ENCODE assay signal across 21 cellular contexts in genomic region chr6:16691328-16691727, GRCh38.
DNase-seq lines count a peak whose midpoint lies in the region; ATAC-seq and TF ChIP-seq lines count a peak whose summit lies in the region.
"Had no signal": no experiment of that assay in that cellular context is flagged by ENCODE, and none has a peak within 500 bp of the region (broad histone marks: within the 10 kb centered on the region; RNA-seq: fewer than 3 reads in every experiment).

No MANE protein-coding gene starts in this region.

- H3K27ac ChIP-seq in lower lobe of right lung: no peak overlapping the region
- H3K27ac ChIP-seq: 22Rv1, ascending aorta, Peyer's patch, sigmoid colon, transverse colon had no signal

- no peak overlapping the region for H3K4me3 ChIP-seq in lower lobe of right lung
- H3K4me3 ChIP-seq: ascending aorta, dorsolateral prefrontal cortex, heart right ventricle, Peyer's patch, sigmoid colon, transverse colon had no signal

- no peaks in the 10 kb centered on the region for H3K27me3 ChIP-seq in lower lobe of right lung (ENCODE audit: low read depth)
- H3K27me3 ChIP-seq: ascending aorta, dorsolateral prefrontal cortex, heart right ventricle, Peyer's patch, sigmoid colon, transverse colon had no signal

- CTCF ChIA-PET in activated CD4-positive, alpha-beta memory T cell treated with anti-CD3 and anti-CD28 coated beads for 36 hours (lab: Charles Lee): interaction anchor here (1.0 to 5.6 kb wide), 8 partner anchors 8 to 180 kb away, joined by 3 to 38 read pairs (median 5); partner anchors contain the start of gene ATXN1

- H3K36me3 Mint-ChIP-seq in T-helper 1 cell treated with Interleukin-12 subunit alpha and Interleukin-12 subunit beta and Interleukin-4 antibody, amounts not matched to agents 30 μg/mL and 1 μg/mL, for 36 hours (ENCODE audit: low read depth): peaks cover 29% of the 10 kb centered on the region
- peaks cover 6% of the 10 kb centered on the region for H3K36me3 Mint-ChIP-seq in activated CD4-positive, alpha-beta memory T cell treated with anti-CD3 and anti-CD28 coated beads for 36 hours
- H3K36me3 Mint-ChIP-seq in effector memory CD8-positive, alpha-beta T cell (ENCODE audit: insufficient read depth): peaks cover 10% of the 10 kb centered on the region

- H3K27me3 Mint-ChIP-seq in T-helper 1 cell treated with Interleukin-12 subunit alpha and Interleukin-12 subunit beta and Interleukin-4 antibody, amounts not matched to agents 30 μg/mL and 1 μg/mL, for 36 hours (ENCODE audit: low read depth): no peaks in the 10 kb centered on the region
- no peaks in the 10 kb centered on the region for H3K27me3 Mint-ChIP-seq in activated CD4-positive, alpha-beta memory T cell treated with anti-CD3 and anti-CD28 coated beads for 36 hours
- no peaks in the 10 kb centered on the region for H3K27me3 Mint-ChIP-seq in effector memory CD8-positive, alpha-beta T cell

- peaks cover 4% of the 10 kb centered on the region for H3K9me3 Mint-ChIP-seq in T-helper 1 cell treated with Interleukin-12 subunit alpha and Interleukin-12 subunit beta and Interleukin-4 antibody, amounts not matched to agents 30 μg/mL and 1 μg/mL, for 36 hours
- H3K9me3 Mint-ChIP-seq in activated CD4-positive, alpha-beta memory T cell treated with anti-CD3 and anti-CD28 coated beads for 36 hours: no peaks in the 10 kb centered on the region
- H3K9me3 Mint-ChIP-seq in effector memory CD8-positive, alpha-beta T cell: no peaks in the 10 kb centered on the region

- no peaks in the 10 kb centered on the region for H3K36me3 ChIP-seq in lower lobe of right lung
- H3K36me3 ChIP-seq: ascending aorta, heart right ventricle, Peyer's patch, sigmoid colon, transverse colon had no signal

- H3K4me1 Mint-ChIP-seq in T-helper 1 cell treated with Interleukin-12 subunit alpha and Interleukin-12 subunit beta and Interleukin-4 antibody, amounts not matched to agents 30 μg/mL and 1 μg/mL, for 36 hours (ENCODE audit: low read depth): peaks cover 68% of the 10 kb centered on the region
- peaks cover 92% of the 10 kb centered on the region for H3K4me1 Mint-ChIP-seq in activated CD4-positive, alpha-beta memory T cell treated with anti-CD3 and anti-CD28 coated beads for 36 hours (ENCODE audit: low read depth)
- peaks cover 42 to 77% of the 10 kb centered on the region in 2 donors for H3K4me1 Mint-ChIP-seq in effector memory CD8-positive, alpha-beta T cell (ENCODE audit: low read depth in 2 of 2)

- peaks cover 21% of the 10 kb centered on the region for H3K4me1 ChIP-seq in lower lobe of right lung
- H3K4me1 ChIP-seq: ascending aorta had no signal

- no peak for TF ChIP-seq CTCF in lower lobe of right lung (IDR thresholded peaks at IDR 0.05)

- H3K9me3 ChIP-seq in lower lobe of right lung: no peaks in the 10 kb centered on the region
- H3K9me3 ChIP-seq: ascending aorta, heart right ventricle, Peyer's patch, sigmoid colon, transverse colon had no signal

- H3K4me3 Mint-ChIP-seq in T-helper 1 cell treated with Interleukin-12 subunit alpha and Interleukin-12 subunit beta and Interleukin-4 antibody, amounts not matched to agents 30 μg/mL and 1 μg/mL, for 36 hours: no peak overlapping the region
- peak overlapping the region; percentile 51 for H3K4me3 Mint-ChIP-seq in activated CD4-positive, alpha-beta memory T cell treated with anti-CD3 and anti-CD28 coated beads for 36 hours
- peak overlapping the region in 1 of 2 donors; percentile 73 for H3K4me3 Mint-ChIP-seq in effector memory CD8-positive, alpha-beta T cell

- peak overlapping the region; percentile 65 for H3K27ac Mint-ChIP-seq in T-helper 1 cell treated with Interleukin-12 subunit alpha and Interleukin-12 subunit beta and Interleukin-4 antibody, amounts not matched to agents 30 μg/mL and 1 μg/mL, for 36 hours
- H3K27ac Mint-ChIP-seq in activated CD4-positive, alpha-beta memory T cell treated with anti-CD3 and anti-CD28 coated beads for 36 hours: peak overlapping the region; percentile 90
- H3K27ac Mint-ChIP-seq in effector memory CD8-positive, alpha-beta T cell: peak overlapping the region; percentile 57 to 92

- intact Hi-C loops in activated CD4-positive, alpha-beta memory T cell treated with anti-CD3 and anti-CD28 coated beads for 36 hours (cut with micrococcal nuclease): loop anchor here (2.0 to 10.0 kb wide), 8 partner anchors 13 to 1957 kb away; partner anchors contain the start of gene NUP153
- intact Hi-C loops in lower lobe of right lung (cut with DNase I): no loop called here

- POLR2A ChIA-PET in activated CD4-positive, alpha-beta memory T cell treated with anti-CD3 and anti-CD28 coated beads for 36 hours (lab: Charles Lee): interaction anchor here (0.6 to 5.0 kb wide), 16 partner anchors 7 to 277 kb away, joined by 3 to 43 read pairs (median 4); partner anchors contain the start of gene ATXN1

- peak; percentile 38 for ATAC-seq in GM18517 (IDR thresholded peaks at IDR 0.05; ENCODE audit: unreplicated experiment)
- ATAC-seq in effector memory CD8-positive, alpha-beta T cell (replicated peaks): peak; percentile 62
- ATAC-seq in lower lobe of right lung: no peak
- no peak for ATAC-seq in GM21390 (IDR thresholded peaks at IDR 0.05; ENCODE audit: unreplicated experiment)
- ATAC-seq: heart right ventricle had no signal

- DNase-seq in T-helper 1 cell (no peak), lower lobe of right lung (no peak)
- no peak for DNase-seq in activated CD4-positive, alpha-beta memory T cell treated with anti-CD3 and anti-CD28 coated beads for 36 hours
- no peak for DNase-seq in effector memory CD8-positive, alpha-beta T cell
- DNase-seq in NK-92 treated with Interleukin-12 subunit alpha and Interleukin-12 subunit beta, amount 100 ng/mL, for 24 hours (lab: John Stamatoyannopoulos, UW): no peak
- DNase-seq: dorsolateral prefrontal cortex, HCEC 1CT, heart right ventricle, kidney glomerular epithelial cell, midbrain, NCI-H2029, NCI-H524 treated with DMSO at 0.1 percent for 48 hours, occipital lobe, Peyer's patch, sigmoid colon, transverse colon had no signal

Comparison
In these comparisons a context has a peak if more than half of its experiments do, and no peak if none do; other contexts are left out.
1. ATAC-seq: peak in GM18517 (single experiment) and effector memory CD8-positive, alpha-beta T cell (single experiment); none in lower lobe of right lung (0 of 2) and GM21390 (single experiment).
2. Peak in every context shown above with its lines, with median percentiles within 50 percentile points of each other: H3K27ac Mint-ChIP-seq.